In the genomic region with DNA sequence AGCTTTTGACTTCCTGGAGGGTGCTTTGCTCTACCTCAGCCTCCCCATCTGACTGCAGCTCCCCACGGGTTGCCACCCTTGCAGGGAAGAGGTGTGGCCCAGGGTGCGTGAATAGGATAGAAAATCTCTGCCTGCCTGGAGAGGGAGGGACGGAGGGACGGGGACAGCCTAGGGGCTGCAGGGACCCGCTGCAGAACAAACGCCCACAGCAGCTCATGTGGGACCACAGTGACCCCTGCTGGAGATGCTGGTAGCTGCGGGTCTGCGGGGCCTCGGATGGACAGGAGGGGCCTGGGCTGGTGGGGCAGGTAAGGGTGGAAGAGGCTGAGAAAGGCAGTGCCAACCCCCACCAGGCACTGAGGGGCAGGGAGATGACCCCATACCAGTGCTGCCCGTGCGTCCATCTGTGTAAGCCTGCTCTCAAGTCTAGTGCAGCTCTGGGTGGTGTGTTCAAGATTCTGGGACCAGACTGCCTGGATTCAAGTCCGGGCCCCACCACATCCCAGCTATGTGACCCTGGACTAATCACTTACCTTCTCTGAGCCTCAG, we compare ENCODE assay signal across 8 cellular contexts. TPM values are rescaled to one million over a fixed set of nuclear protein-coding genes. Genes with fewer than 3 reads are reported as not detected.
DNase-seq lines count a peak whose midpoint lies in the region; ATAC-seq lines count a peak whose summit lies in the region.

No MANE protein-coding gene starts in this region.

- ATAC-seq in left lobe of liver (peak; percentile 77), GM21576 (IDR thresholded peaks at IDR 0.05; ENCODE audit: unreplicated experiment) (no peak)

- DNase-seq in NK-92 treated with Interleukin-12 subunit alpha and Interleukin-12 subunit beta, amount 100 ng/mL, for 24 hours (lab: John Stamatoyannopoulos, UW), result peak; percentile 40
- DNase-seq in NK-92 (lab: John Stamatoyannopoulos, UW; ENCODE audit: unreplicated experiment) (no peak), NCI-H2107 (lab: John Stamatoyannopoulos, UW) (peak; percentile 14), cerebellar cortex (ENCODE audit: low spot score) (peak; percentile 61), left lobe of liver (ENCODE audit: low spot score) (peak; percentile 68)
- peak; percentile 67 for DNase-seq in activated CD4-positive, alpha-beta T cell treated with anti-CD3 and anti-CD28 coated beads for 24 hours (ENCODE audit: low read depth in 2 of 2)
- peak in 2 of 3 donors; percentile 33 to 54 for DNase-seq in stimulated activated CD4-positive, alpha-beta T cell treated with anti-CD3 and anti-CD28 coated beads, TNF-alpha, amount 100 ng/mL, for 1 hour (ENCODE audit: low read depth in 3 of 3, low spot score in 1 of 3)

RNA-seq across cellular contexts. Expression of a gene that starts 39.4 kb away (rescaled TPM):
- total RNA-seq in left lobe of liver, result 2.7 TPM

RNA-seq across cellular contexts. Expression of a gene that starts 56.0 kb away (rescaled TPM):
- 193 TPM for total RNA-seq in left lobe of liver
